20 cellular contexts compared by ENCODE assay signal in genomic region chr10:69379800-69380199, GRCh38. TPM values are rescaled to one million over a fixed set of nuclear protein-coding genes. Genes with fewer than 3 reads are reported as not detected.
A peak's percentile ranks its signal among the peaks of the same experiment; 100 is the strongest.
DNase-seq lines count a peak whose midpoint lies in the region; ATAC-seq and TF ChIP-seq lines count a peak whose summit lies in the region.
"Had no signal": no experiment of that assay in that cellular context is flagged by ENCODE, and none has a peak within 500 bp of the region (broad histone marks: within the 10 kb centered on the region; RNA-seq: fewer than 3 reads in every experiment).

No MANE protein-coding gene starts in this region.

- H3K9me3 ChIP-seq in Caco-2, result no peaks in the 10 kb centered on the region
- H3K9me3 ChIP-seq: BLaER1 treated with 17β-estradiol and CSF1 and Interleukin-3, amounts not matched to agents 10 nM and 100 nM had no signal

- no peaks in the 10 kb centered on the region for H3K9me3 Mint-ChIP-seq in activated T-cell treated with anti-CD3 and anti-CD28 coated beads, Interleukin-2, amount 50 U/mL, for 72 hours
- no peaks in the 10 kb centered on the region for H3K9me3 Mint-ChIP-seq in Caco-2 (ENCODE audit: unreplicated experiment)
- no peaks in the 10 kb centered on the region for H3K9me3 Mint-ChIP-seq in activated T-helper 2 cell treated with anti-CD3 and anti-CD28 coated beads, Interferon-gamma antibody, Interleukin-2, Interleukin-4, amounts not matched to agents 10 μg/mL and 5 μg/mL and 100 μg/mL, durations not matched to agents 14 hours and 24 hours and 36 hours
- H3K9me3 Mint-ChIP-seq in memory B cell, result no peaks in the 10 kb centered on the region
- H3K9me3 Mint-ChIP-seq: CD8-positive, alpha-beta memory T cell; HFFc6 had no signal

- ATAC-seq in activated T-cell treated with anti-CD3 and anti-CD28 coated beads, Interleukin-2, amount 50 U/mL, for 72 hours (replicated peaks in 1 of 2), result no peak
- no peak for ATAC-seq in memory B cell (ENCODE audit: low read depth)
- ATAC-seq: HCT116 had no signal

- H3K4me3 Mint-ChIP-seq in activated T-cell treated with anti-CD3 and anti-CD28 coated beads, Interleukin-2, amount 50 U/mL, for 72 hours, result no peak overlapping the region
- H3K4me3 Mint-ChIP-seq in Caco-2 (ENCODE audit: unreplicated experiment) (no peak overlapping the region), memory B cell (no peak overlapping the region)
- no peak overlapping the region for H3K4me3 Mint-ChIP-seq in activated T-helper 2 cell treated with anti-CD3 and anti-CD28 coated beads, Interferon-gamma antibody, Interleukin-2, Interleukin-4, amounts not matched to agents 10 μg/mL and 5 μg/mL and 100 μg/mL, durations not matched to agents 14 hours and 24 hours and 36 hours (ENCODE audit: low read depth)
- H3K4me3 Mint-ChIP-seq: B cell; CD8-positive, alpha-beta memory T cell; HFFc6 had no signal

- H3K4me3 ChIP-seq in Caco-2 (ENCODE audit: low read depth, low read length), result no peak overlapping the region
- H3K4me3 ChIP-seq: BLaER1 treated with 17β-estradiol and CSF1 and Interleukin-3, amounts not matched to agents 10 nM and 100 nM had no signal

- H3K4me1 Mint-ChIP-seq in activated T-cell treated with anti-CD3 and anti-CD28 coated beads, Interleukin-2, amount 50 U/mL, for 72 hours (ENCODE audit: low read depth), result no peaks in the 10 kb centered on the region
- H3K4me1 Mint-ChIP-seq in Caco-2 (ENCODE audit: low read depth, unreplicated experiment) (peaks cover 17% of the 10 kb centered on the region), memory B cell (peaks cover 13% of the 10 kb centered on the region)
- peaks cover 1% of the 10 kb centered on the region for H3K4me1 Mint-ChIP-seq in activated T-helper 2 cell treated with anti-CD3 and anti-CD28 coated beads, Interferon-gamma antibody, Interleukin-2, Interleukin-4, amounts not matched to agents 10 μg/mL and 5 μg/mL and 100 μg/mL, durations not matched to agents 14 hours and 24 hours and 36 hours (ENCODE audit: low read depth)

- CTCF ChIA-PET in Caco-2 (lab: Charles Lee), result no interaction called here

- peaks cover 12 to 20% of the 10 kb centered on the region in 2 donors for H3K36me3 Mint-ChIP-seq in activated T-cell treated with anti-CD3 and anti-CD28 coated beads, Interleukin-2, amount 50 U/mL, for 72 hours (ENCODE audit: insufficient read depth in 2 of 2)
- peaks cover 6% of the 10 kb centered on the region for H3K36me3 Mint-ChIP-seq in Caco-2 (ENCODE audit: insufficient read depth, unreplicated experiment)
- H3K36me3 Mint-ChIP-seq in activated T-helper 2 cell treated with anti-CD3 and anti-CD28 coated beads, Interferon-gamma antibody, Interleukin-2, Interleukin-4, amounts not matched to agents 10 μg/mL and 5 μg/mL and 100 μg/mL, durations not matched to agents 14 hours and 24 hours and 36 hours (ENCODE audit: low read depth), result peaks cover 79% of the 10 kb centered on the region
- peaks cover 24% of the 10 kb centered on the region for H3K36me3 Mint-ChIP-seq in memory B cell

- intact Hi-C loops in Caco-2 (cut with micrococcal nuclease; ENCODE audit: unreplicated experiment), result no loop called here
- intact Hi-C loops in activated T-helper 2 cell treated with anti-CD3 and anti-CD28 coated beads, Interferon-gamma antibody, Interleukin-2, Interleukin-4, amounts not matched to agents 10 μg/mL and 5 μg/mL and 100 μg/mL, durations not matched to agents 14 hours and 24 hours and 36 hours (cut with micrococcal nuclease), result no loop called here

- POLR2A ChIA-PET in Caco-2 (lab: Charles Lee), result no interaction called here

- H3K27me3 ChIP-seq in Caco-2 (replicated peaks; ENCODE audit: control insufficient read depth, insufficient read depth, low read length), result no peaks in the 10 kb centered on the region
- H3K27me3 ChIP-seq: BLaER1 treated with 17β-estradiol and CSF1 and Interleukin-3, amounts not matched to agents 10 nM and 100 nM had no signal

- H3K36me3 ChIP-seq in Caco-2 (ENCODE audit: control insufficient read depth, insufficient read depth, low read length), result no peaks in the 10 kb centered on the region

- no peak for DNase-seq in activated T-cell treated with anti-CD3 and anti-CD28 coated beads, Interleukin-2, amount 50 U/mL, for 72 hours
- no peak for DNase-seq in activated T-cell treated with anti-CD3 and anti-CD28 coated beads, Interleukin-2, amount 50 U/mL, for 48 hours
- no peak for DNase-seq in Caco-2
- DNase-seq in activated T-helper 2 cell treated with anti-CD3 and anti-CD28 coated beads, Interferon-gamma antibody, Interleukin-2, Interleukin-4, amounts not matched to agents 10 μg/mL and 5 μg/mL and 100 μg/mL, durations not matched to agents 14 hours and 24 hours and 36 hours (ENCODE audit: low spot score), result no peak
- no peak for DNase-seq in memory B cell (ENCODE audit: low spot score in 2 of 2)
- DNase-seq in AG20443 (ENCODE audit: low spot score), result no peak
- DNase-seq in DMS153 (lab: John Stamatoyannopoulos, UW), result no peak
- DNase-seq: 8988T; CD8-positive, alpha-beta memory T cell; COR-L47; DMS79; GDM1; GOT3; H7; HFFc6 had no signal

- TF ChIP-seq CTCF in Caco-2 (IDR thresholded peaks at IDR 0.05; ENCODE audit: insufficient read depth in 1 of 2, low read depth in 1 of 2, low read length in 1 of 2, severe bottlenecking in 1 of 2, unreplicated experiment in 1 of 2), result no peak

- H3K4me1 ChIP-seq in Caco-2, result peaks cover 1% of the 10 kb centered on the region; the same call in 1 of the 2 replicates
- H3K4me1 ChIP-seq: BLaER1 treated with 17β-estradiol and CSF1 and Interleukin-3, amounts not matched to agents 10 nM and 100 nM had no signal

- no TSS peak for BruUV-seq in Caco-2 (replicated peaks; lab: Mats Ljungman, UMichigan)

- H3K27me3 Mint-ChIP-seq in activated T-cell treated with anti-CD3 and anti-CD28 coated beads, Interleukin-2, amount 50 U/mL, for 72 hours (ENCODE audit: low read depth), result no peaks in the 10 kb centered on the region
- no peaks in the 10 kb centered on the region for H3K27me3 Mint-ChIP-seq in Caco-2 (ENCODE audit: insufficient read depth, unreplicated experiment)
- H3K27me3 Mint-ChIP-seq in activated T-helper 2 cell treated with anti-CD3 and anti-CD28 coated beads, Interferon-gamma antibody, Interleukin-2, Interleukin-4, amounts not matched to agents 10 μg/mL and 5 μg/mL and 100 μg/mL, durations not matched to agents 14 hours and 24 hours and 36 hours (ENCODE audit: low read depth), result no peaks in the 10 kb centered on the region
- H3K27me3 Mint-ChIP-seq in memory B cell, result no peaks in the 10 kb centered on the region
- H3K27me3 Mint-ChIP-seq: B cell; CD8-positive, alpha-beta memory T cell had no signal

- peak overlapping the region; percentile 15 for H3K27ac Mint-ChIP-seq in activated T-cell treated with anti-CD3 and anti-CD28 coated beads, Interleukin-2, amount 50 U/mL, for 72 hours
- H3K27ac Mint-ChIP-seq in Caco-2 (ENCODE audit: unreplicated experiment) (peak overlapping the region; percentile 8), memory B cell (peak overlapping the region; percentile 63)
- peak overlapping the region; percentile 17 for H3K27ac Mint-ChIP-seq in activated T-helper 2 cell treated with anti-CD3 and anti-CD28 coated beads, Interferon-gamma antibody, Interleukin-2, Interleukin-4, amounts not matched to agents 10 μg/mL and 5 μg/mL and 100 μg/mL, durations not matched to agents 14 hours and 24 hours and 36 hours
- H3K27ac Mint-ChIP-seq: B cell, HFFc6 had no signal

RNA-seq across cellular contexts. Expression of gene TACR2, which starts 36.9 kb away (rescaled TPM):
- total RNA-seq in activated T-cell treated with anti-CD3 and anti-CD28 coated beads, Interleukin-2, amount 50 U/mL, for 72 hours, result not detected
- 0.57 and 0.60 TPM in 2 replicates for total RNA-seq in Caco-2 (2022)
- total RNA-seq in activated T-helper 2 cell treated with anti-CD3 and anti-CD28 coated beads, Interferon-gamma antibody, Interleukin-2, Interleukin-4, amounts not matched to agents 10 μg/mL and 5 μg/mL and 100 μg/mL, durations not matched to agents 14 hours and 24 hours and 36 hours, result not detected in 2 replicates
- total RNA-seq: B cell; CD8-positive, alpha-beta memory T cell; Daoy; H7; HFFc6; HT1080 had no signal

Comparison
In these comparisons a context has a peak if more than half of its experiments do, and no peak if none do; other contexts are left out.
1. H3K27ac Mint-ChIP-seq: peak in every context shown above with its lines; median percentile 63 in memory B cell; 17 in activated T-helper 2 cell treated with anti-CD3 and anti-CD28 coated beads, Interferon-gamma antibody, Interleukin-2, Interleukin-4, amounts not matched to agents 10 μg/mL and 5 μg/mL and 100 μg/mL, durations not matched to agents 14 hours and 24 hours and 36 hours; 15 in activated T-cell treated with anti-CD3 and anti-CD28 coated beads, Interleukin-2, amount 50 U/mL, for 72 hours; 8 in Caco-2.